8 cellular contexts compared by ENCODE assay signal in the genomic region with DNA sequence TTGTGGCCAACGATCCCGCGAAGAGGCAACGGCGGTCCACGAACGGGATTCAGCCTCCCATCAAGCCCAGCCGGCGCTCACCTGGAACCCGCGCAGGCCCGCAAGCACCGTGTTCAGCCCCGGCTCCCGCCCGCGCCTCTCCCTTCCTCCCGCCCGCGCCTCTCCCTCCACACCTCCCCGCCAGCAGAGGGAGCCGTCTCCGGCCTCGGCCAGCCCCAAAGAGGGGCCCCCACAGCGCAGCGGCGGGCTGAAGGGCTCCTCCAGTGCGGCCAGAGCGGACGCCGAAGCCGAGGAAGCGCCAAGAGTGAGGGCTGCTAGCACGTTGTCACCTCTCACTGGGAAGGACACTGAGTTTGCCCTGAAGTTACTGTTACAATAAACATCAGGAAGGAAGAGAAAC. TPM values are rescaled to one million over a fixed set of nuclear protein-coding genes. Genes with fewer than 3 reads are reported as not detected.
DNase-seq lines count a peak whose midpoint lies in the region; ATAC-seq, FAIRE-seq and TF ChIP-seq lines count a peak whose summit lies in the region.

No MANE protein-coding gene starts in this region.

- POLR2A ChIA-PET in CD8-positive, alpha-beta memory T cell (lab: Charles Lee): no interaction called here
- POLR2A ChIA-PET in naive thymus-derived CD8-positive, alpha-beta T cell (lab: Charles Lee): no interaction called here

- H3K4me1 ChIP-seq in CD8-positive, alpha-beta memory T cell (ENCODE audit: insufficient read depth, low read length): no peaks in the 10 kb centered on the region

- H3K27me3 ChIP-seq in CD8-positive, alpha-beta memory T cell (ENCODE audit: insufficient read depth, low read length, poor library complexity, severe bottlenecking): peaks cover 3% of the 10 kb centered on the region

- no peak overlapping the region for H3K27ac ChIP-seq in CD8-positive, alpha-beta memory T cell (ENCODE audit: low read depth, low read length)

- peaks cover 0 to 8% (median 2%) of the 10 kb centered on the region in 5 donors for H3K9me3 Mint-ChIP-seq in CD8-positive, alpha-beta memory T cell
- H3K9me3 Mint-ChIP-seq in effector memory CD8-positive, alpha-beta T cell: no peaks in the 10 kb centered on the region
- H3K9me3 Mint-ChIP-seq in naive thymus-derived CD8-positive, alpha-beta T cell: peaks cover 0 to 14% (median 0%) of the 10 kb centered on the region in 9 donors

- TF ChIP-seq POLR2A in H54 (IDR thresholded peaks at IDR 0.05; ENCODE audit: low read depth, low read length): no peak

- ATAC-seq in effector memory CD8-positive, alpha-beta T cell (replicated peaks): peak; percentile 44
- no peak for ATAC-seq in naive thymus-derived CD8-positive, alpha-beta T cell
- ATAC-seq in HG03469 (IDR thresholded peaks at IDR 0.05; ENCODE audit: unreplicated experiment): no peak
- ATAC-seq in GM21723 (IDR thresholded peaks at IDR 0.05; ENCODE audit: unreplicated experiment): no peak

- H3K36me3 Mint-ChIP-seq in CD8-positive, alpha-beta memory T cell: no peaks in the 10 kb centered on the region
- no peaks in the 10 kb centered on the region for H3K36me3 Mint-ChIP-seq in effector memory CD8-positive, alpha-beta T cell (ENCODE audit: insufficient read depth)
- peaks cover 0 to 5% (median 0%) of the 10 kb centered on the region in 3 donors for H3K36me3 Mint-ChIP-seq in naive thymus-derived CD8-positive, alpha-beta T cell

- H3K9me3 ChIP-seq in CD8-positive, alpha-beta memory T cell (ENCODE audit: low read length): no peaks in the 10 kb centered on the region

- FAIRE-seq in H54 (lab: Jason Lieb, UNC): no peak

- H3K27ac Mint-ChIP-seq in CD8-positive, alpha-beta memory T cell: no peak overlapping the region
- no peak overlapping the region for H3K27ac Mint-ChIP-seq in effector memory CD8-positive, alpha-beta T cell
- no peak overlapping the region for H3K27ac Mint-ChIP-seq in naive thymus-derived CD8-positive, alpha-beta T cell

- H3K4me1 Mint-ChIP-seq in CD8-positive, alpha-beta memory T cell: peaks cover 0 to 3% (median 0%) of the 10 kb centered on the region in 3 donors
- peaks cover 0 to 3% of the 10 kb centered on the region in 2 donors for H3K4me1 Mint-ChIP-seq in effector memory CD8-positive, alpha-beta T cell (ENCODE audit: low read depth in 2 of 2)
- peaks cover 0 to 9% (median 2%) of the 10 kb centered on the region in 4 donors for H3K4me1 Mint-ChIP-seq in naive thymus-derived CD8-positive, alpha-beta T cell

- H3K4me3 Mint-ChIP-seq in CD8-positive, alpha-beta memory T cell: peak overlapping the region in 6 of 7 donors; percentile 1 to 70 (median 48)
- H3K4me3 Mint-ChIP-seq in effector memory CD8-positive, alpha-beta T cell: peak overlapping the region in 1 of 2 donors; percentile 69
- peak overlapping the region; percentile 13 to 80 (median 66) for H3K4me3 Mint-ChIP-seq in naive thymus-derived CD8-positive, alpha-beta T cell

- no peaks in the 10 kb centered on the region for H3K36me3 ChIP-seq in CD8-positive, alpha-beta memory T cell (ENCODE audit: insufficient read depth, low read length)

- H3K27me3 Mint-ChIP-seq in CD8-positive, alpha-beta memory T cell: peaks cover 23 to 50% of the 10 kb centered on the region in 2 donors
- peaks cover 47 to 75% of the 10 kb centered on the region in 2 donors for H3K27me3 Mint-ChIP-seq in effector memory CD8-positive, alpha-beta T cell
- H3K27me3 Mint-ChIP-seq in naive thymus-derived CD8-positive, alpha-beta T cell: peaks cover 6 to 64% (median 31%) of the 10 kb centered on the region in 5 donors

- peak in 1 of 5 donors; percentile 10 for DNase-seq in CD8-positive, alpha-beta memory T cell
- DNase-seq in SK-N-DZ (ENCODE audit: low spot score) (peak; percentile 76), H54 (ENCODE audit: insufficient read length, low spot score) (no peak), hippocampal formation (lab: John Stamatoyannopoulos, UW) (no peak)
- DNase-seq in effector memory CD8-positive, alpha-beta T cell: peak in 2 of 3 experiments; percentile 14 to 16
- peak in 4 of 10 donors; percentile 17 to 36 (median 28) for DNase-seq in naive thymus-derived CD8-positive, alpha-beta T cell

- CTCF ChIA-PET in CD8-positive, alpha-beta memory T cell (lab: Charles Lee): interaction anchor here (0.7 to 1.3 kb wide), 2 partner anchors 8 to 91 kb away, joined by 3 to 4 read pairs; no protein-coding TSS in a partner anchor

- H3K4me3 ChIP-seq in CD8-positive, alpha-beta memory T cell (ENCODE audit: low read length): no peak overlapping the region

RNA-seq across cellular contexts. Expression of a gene that starts 55.3 kb away (rescaled TPM):
- total RNA-seq in CD8-positive, alpha-beta memory T cell: 10 to 100 TPM; 29.0 to 31.0 TPM
- polyA plus RNA-seq in CD8-positive, alpha-beta memory T cell: 119 TPM
- polyA plus RNA-seq in SK-N-DZ (2014; cell fraction: cytosol; rRNA removed): 49.3 and 50.3 TPM in 2 replicates
- polyA plus RNA-seq in SK-N-DZ (2014; cell fraction: nucleus; rRNA removed): 24.4 and 25.4 TPM in 2 replicates
- 10 to 100 TPM; 45.7 to 46.0 TPM for total RNA-seq in naive thymus-derived CD8-positive, alpha-beta T cell
- polyA plus RNA-seq in naive thymus-derived CD8-positive, alpha-beta T cell: 100 to 1,000 TPM in 1 of 3 donors, 10 to 100 TPM in 2; 88.7 to 100 (median 97.1) TPM

Comparison
In these comparisons a context has a peak if more than half of its experiments do, and no peak if none do; other contexts are left out.
1. DNase-seq: peak in SK-N-DZ (single experiment) and effector memory CD8-positive, alpha-beta T cell (2 of 3); none in H54 (single experiment) and hippocampal formation (0 of 2).